In the genomic region with DNA sequence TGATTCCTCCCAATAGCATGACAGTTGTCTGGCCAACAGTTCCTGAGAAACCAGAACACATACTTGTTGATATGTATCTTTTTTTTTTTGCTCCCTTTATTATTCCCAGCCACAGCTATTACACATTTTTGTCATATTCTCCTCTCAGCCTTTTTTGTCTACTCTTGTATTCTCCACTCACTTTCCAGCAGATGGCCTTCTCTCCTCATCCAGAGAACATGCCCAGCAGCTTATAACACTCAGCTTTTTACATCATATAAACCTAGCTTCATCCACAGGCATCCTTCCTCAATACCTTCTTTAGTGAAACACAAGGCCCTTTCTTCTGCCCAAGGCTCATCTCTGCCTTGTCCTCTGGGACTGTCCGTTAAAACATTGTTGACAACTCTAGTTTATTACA, we compare ENCODE assay signal across 11 cellular contexts.
DNase-seq lines count a peak whose midpoint lies in the region; ATAC-seq lines count a peak whose summit lies in the region.
"Had no signal": no experiment of that assay in that cellular context is flagged by ENCODE, and none has a peak within 500 bp of the region (broad histone marks: within the 10 kb centered on the region; RNA-seq: fewer than 3 reads in every experiment).

No MANE protein-coding gene starts in this region.

- DNase-seq in DMS53 (lab: John Stamatoyannopoulos, UW) (peak; percentile 58), DMS53 treated with DMSO at 0.1 percent for 48 hours (lab: John Stamatoyannopoulos, UW; ENCODE audit: unreplicated experiment) (no peak), NCI-H146 (lab: John Stamatoyannopoulos, UW) (peak; percentile 67), astrocyte of the hippocampus (ENCODE audit: low read depth, low spot score) (peak; percentile 27), myocyte (ENCODE audit: low read depth) (peak; percentile 7), NCI-H510A treated with DMSO at 0.1 percent for 48 hours (lab: John Stamatoyannopoulos, UW) (no peak), LoVo (ENCODE audit: low spot score) (no peak)
- DNase-seq: activated CD8-positive, alpha-beta T cell treated with anti-CD3 and anti-CD28 coated beads, Interleukin-2, amount 10 ng/mL, durations not matched to agents 7 days and 5 days; kidney; stimulated activated CD4-positive, alpha-beta T cell treated with anti-CD3 and anti-CD28 coated beads, Interleukin-4, amount 100 ng/mL, for 4 hours had no signal

- no peak for ATAC-seq in GM21576 (IDR thresholded peaks at IDR 0.05; ENCODE audit: unreplicated experiment)
- ATAC-seq: activated CD8-positive, alpha-beta T cell treated with anti-CD3 and anti-CD28 coated beads, Interleukin-2, amount 10 ng/mL, durations not matched to agents 7 days and 5 days had no signal

Comparison
In these comparisons a context has a peak if more than half of its experiments do, and no peak if none do; other contexts are left out.
1. DNase-seq: peak in DMS53 (single experiment), NCI-H146 (single experiment), astrocyte of the hippocampus (single experiment) and myocyte (single experiment); none in DMS53 treated with DMSO at 0.1 percent for 48 hours (single experiment), NCI-H510A treated with DMSO at 0.1 percent for 48 hours (single experiment) and LoVo (single experiment).